ENCODE assay signal across 2 cellular contexts in genomic region chr3:168883145-168883544, GRCh38.
TF ChIP-seq lines count a peak whose summit lies in the region.

No MANE protein-coding gene starts in this region.

TF ChIP-seq in IMR-90, 13 proteins besides CTCF, POLR2A, EP300 and RAD21 (continued from another document):
- TF ChIP-seq, protein P1, sequence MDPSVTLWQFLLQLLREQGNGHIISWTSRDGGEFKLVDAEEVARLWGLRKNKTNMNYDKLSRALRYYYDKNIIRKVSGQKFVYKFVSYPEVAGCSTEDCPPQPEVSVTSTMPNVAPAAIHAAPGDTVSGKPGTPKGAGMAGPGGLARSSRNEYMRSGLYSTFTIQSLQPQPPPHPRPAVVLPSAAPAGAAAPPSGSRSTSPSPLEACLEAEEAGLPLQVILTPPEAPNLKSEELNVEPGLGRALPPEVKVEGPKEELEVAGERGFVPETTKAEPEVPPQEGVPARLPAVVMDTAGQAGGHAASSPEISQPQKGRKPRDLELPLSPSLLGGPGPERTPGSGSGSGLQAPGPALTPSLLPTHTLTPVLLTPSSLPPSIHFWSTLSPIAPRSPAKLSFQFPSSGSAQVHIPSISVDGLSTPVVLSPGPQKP (IDR thresholded peaks at IDR 0.05; ENCODE audit: borderline replicate concordance, low read depth, low read length): no peak
- TF ChIP-seq MXI1 (IDR thresholded peaks at IDR 0.05; ENCODE audit: borderline replicate concordance, low read depth, low read length) (no peak), FOS (IDR thresholded peaks at IDR 0.05; ENCODE audit: low read depth, low read length) (no peak), CEBPB (IDR thresholded peaks at IDR 0.05; ENCODE audit: low read depth, low read length) (no peak), RCOR1 (IDR thresholded peaks at IDR 0.05; ENCODE audit: insufficient replicate concordance, low read length) (no peak)

TF ChIP-seq in WTC11, 78 proteins besides CTCF, POLR2A, EP300 and RAD21 (continued from another document):
- TF ChIP-seq, protein P2, sequence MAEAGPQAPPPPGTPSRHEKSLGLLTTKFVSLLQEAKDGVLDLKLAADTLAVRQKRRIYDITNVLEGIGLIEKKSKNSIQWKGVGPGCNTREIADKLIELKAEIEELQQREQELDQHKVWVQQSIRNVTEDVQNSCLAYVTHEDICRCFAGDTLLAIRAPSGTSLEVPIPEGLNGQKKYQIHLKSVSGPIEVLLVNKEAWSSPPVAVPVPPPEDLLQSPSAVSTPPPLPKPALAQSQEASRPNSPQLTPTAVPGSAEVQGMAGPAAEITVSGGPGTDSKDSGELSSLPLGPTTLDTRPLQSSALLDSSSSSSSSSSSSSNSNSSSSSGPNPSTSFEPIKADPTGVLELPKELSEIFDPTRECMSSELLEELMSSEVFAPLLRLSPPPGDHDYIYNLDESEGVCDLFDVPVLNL (CRISPR knock-in tag; IDR thresholded peaks at IDR 0.05; ENCODE audit: borderline replicate concordance, low read depth): no peak
- TF ChIP-seq GTF2I (CRISPR knock-in tag; conservative IDR thresholded peaks at IDR 0.05) (no peak), ZBTB21 (CRISPR knock-in tag; IDR thresholded peaks at IDR 0.05; ENCODE audit: borderline replicate concordance) (no peak), FOXP1 (CRISPR knock-in tag; IDR thresholded peaks at IDR 0.05; ENCODE audit: borderline replicate concordance) (no peak), ARID4B (CRISPR knock-in tag; IDR thresholded peaks at IDR 0.05; ENCODE audit: borderline replicate concordance) (no peak), AFF4 (CRISPR knock-in tag; IDR thresholded peaks at IDR 0.05; ENCODE audit: borderline replicate concordance) (no peak)
